ENCODE assay signal across 8 cellular contexts in genomic region chr11:86068951-86069407, GRCh38. TPM values are rescaled to one million over a fixed set of nuclear protein-coding genes. Genes with fewer than 3 reads are reported as not detected.
DNase-seq lines count a peak whose midpoint lies in the region; ATAC-seq, FAIRE-seq and TF ChIP-seq lines count a peak whose summit lies in the region.

A gene with protein sequence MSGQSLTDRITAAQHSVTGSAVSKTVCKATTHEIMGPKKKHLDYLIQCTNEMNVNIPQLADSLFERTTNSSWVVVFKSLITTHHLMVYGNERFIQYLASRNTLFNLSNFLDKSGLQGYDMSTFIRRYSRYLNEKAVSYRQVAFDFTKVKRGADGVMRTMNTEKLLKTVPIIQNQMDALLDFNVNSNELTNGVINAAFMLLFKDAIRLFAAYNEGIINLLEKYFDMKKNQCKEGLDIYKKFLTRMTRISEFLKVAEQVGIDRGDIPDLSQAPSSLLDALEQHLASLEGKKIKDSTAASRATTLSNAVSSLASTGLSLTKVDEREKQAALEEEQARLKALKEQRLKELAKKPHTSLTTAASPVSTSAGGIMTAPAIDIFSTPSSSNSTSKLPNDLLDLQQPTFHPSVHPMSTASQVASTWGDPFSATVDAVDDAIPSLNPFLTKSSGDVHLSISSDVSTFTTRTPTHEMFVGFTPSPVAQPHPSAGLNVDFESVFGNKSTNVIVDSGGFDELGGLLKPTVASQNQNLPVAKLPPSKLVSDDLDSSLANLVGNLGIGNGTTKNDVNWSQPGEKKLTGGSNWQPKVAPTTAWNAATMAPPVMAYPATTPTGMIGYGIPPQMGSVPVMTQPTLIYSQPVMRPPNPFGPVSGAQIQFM (minus strand): TSS chr11:86069084. CDS start chr11:86068780, 304 bp downstream.

- intact Hi-C loops in cardiac septum (cut with DNase I) = loop anchor here (1.0 to 10.0 kb wide), 6 partner anchors 26 to 442 kb away; partner anchors contain the start of genes CCDC83, DLG2 and TMEM126B

- H3K27ac Mint-ChIP-seq in T-cell (peak within 1 kb of the TSS; percentile 88 to 96), type B pancreatic cell (peak within 1 kb of the TSS; percentile 100)

- H3K36me3 Mint-ChIP-seq in T-cell (no peaks in the 10 kb centered on the region), type B pancreatic cell (no peaks in the 10 kb centered on the region)

- no peaks in the 10 kb centered on the region for H3K9me3 Mint-ChIP-seq in T-cell
- no peaks in the 10 kb centered on the region for H3K9me3 Mint-ChIP-seq in type B pancreatic cell

- H3K27me3 Mint-ChIP-seq in T-cell (peaks cover 0 to 3% of the 10 kb centered on the region in 2 donors), type B pancreatic cell (no peaks in the 10 kb centered on the region)

- POLR2A ChIA-PET in T-cell (lab: Charles Lee) = interaction anchor here in 1 of 2 donors (0.6 to 1.5 kb wide), 9 partner anchors 10 to 441 kb away, joined by 3 to 9 read pairs (median 4); partner anchors contain the start of genes TMEM126A and TMEM126B

- TF ChIP-seq CTCF in type B pancreatic cell (conservative IDR thresholded peaks at IDR 0.05) = no peak

- peak; percentile 88 for ATAC-seq in HG02840 (IDR thresholded peaks at IDR 0.05; ENCODE audit: low FRiP score, unreplicated experiment)
- ATAC-seq in T-cell (replicated peaks in 1 of 4) = peak; percentile 90 to 93 (median 91)

- peak; percentile 82 for DNase-seq in GM12891 (ENCODE audit: insufficient read length, low spot score)
- peak; percentile 88 for DNase-seq in NCI-H1436 treated with DMSO at 0.1 percent for 48 hours (lab: John Stamatoyannopoulos, UW)
- peak; percentile 90 to 97 (median 95) for DNase-seq in T-cell
- DNase-seq in cardiac septum (ENCODE audit: low spot score) = peak; percentile 99
- peak; percentile 99 for DNase-seq in pons (ENCODE audit: low spot score)
- peak; percentile 98 for DNase-seq in type B pancreatic cell (ENCODE audit: extremely low spot score, unreplicated experiment)

- TF ChIP-seq POLR2A in GM12891 (IDR thresholded peaks at IDR 0.05; ENCODE audit: low read depth, low read length) = peak; percentile 61

- CTCF ChIA-PET in T-cell (lab: Charles Lee) = interaction anchor here (0.6 to 5.3 kb wide), 17 partner anchors 11 to 369 kb away, joined by 3 to 75 read pairs (median 5); no protein-coding TSS in a partner anchor

- peaks cover 33 to 50% (median 36%) of the 10 kb centered on the region in 3 donors for H3K4me1 Mint-ChIP-seq in T-cell
- H3K4me1 Mint-ChIP-seq in type B pancreatic cell (ENCODE audit: unreplicated experiment) = peaks cover 27% of the 10 kb centered on the region

- WGBS in adipose tissue, 3 donors = 0% methylated on average over 17 to 47 of the region's 48 CpGs

- peak within 1 kb of the TSS; percentile 89 for H3K27ac ChIP-seq in adipose tissue (ENCODE audit: low read depth, low read length)

- FAIRE-seq in GM12891 (lab: Jason Lieb, UNC) = peak; percentile 96

- peak within 1 kb of the TSS; percentile 99 for H3K4me3 Mint-ChIP-seq in T-cell
- H3K4me3 Mint-ChIP-seq in type B pancreatic cell = peak within 1 kb of the TSS; percentile 97

TF ChIP-seq in GM12891, 5 proteins besides CTCF, POLR2A, EP300 and RAD21:
- TF ChIP-seq TAF1 (IDR thresholded peaks at IDR 0.05; ENCODE audit: low read depth, low read length) (peak; percentile 74), PAX5 (IDR thresholded peaks at IDR 0.05; ENCODE audit: insufficient read depth, low read length, severe bottlenecking) (no peak), SPI1 (IDR thresholded peaks at IDR 0.05; ENCODE audit: low read depth, low read length) (peak; percentile 60), POU2F2 (IDR thresholded peaks at IDR 0.05; ENCODE audit: low read depth, low read length) (peak; percentile 27; the same call in 1 of the 2 replicates), POLR2AphosphoS5 (IDR thresholded peaks at IDR 0.05; ENCODE audit: low read depth, low read length) (no peak; the same call in none of the 2 replicates)

RNA-seq across cellular contexts. Expression of the gene that starts here (rescaled TPM):
- polyA plus RNA-seq in GM12891 (2012; ENCODE audit: low read depth, missing spikeins) = 14.8 TPM
- total RNA-seq in T-cell = 100 to 1,000 TPM in 4 of 5 donors, 10 to 100 TPM in 1; 97.7 to 121 (median 105) TPM
- polyA plus RNA-seq in adipose tissue = 100 to 1,000 TPM in 2 of 3 donors, 10 to 100 TPM in 1; 36.9 to 167 (median 113) TPM
- 213 TPM for total RNA-seq in cardiac septum
- total RNA-seq in type B pancreatic cell (ENCODE audit: low replicate concordance) = 137 and 149 TPM in 2 replicates

Comparison
In these comparisons a context has a peak if more than half of its experiments do, and no peak if none do; other contexts are left out.
1. Peak in every context shown above with its lines: DNase-seq, ATAC-seq and H3K27ac ChIP-seq.